In genomic region chr22:36506637-36507517, GRCh38 we compare ENCODE assay signal across 1 cellular context.
A peak's percentile ranks its signal among the peaks of the same experiment; 100 is the strongest.
TF ChIP-seq lines count a peak whose summit lies in the region.

Gene FOXRED2 (minus strand): TSS chr22:36507040. CDS start chr22:36506422, 618 bp downstream.

TF ChIP-seq in HEK293, 187 proteins besides CTCF, POLR2A, EP300 and RAD21 (continued from another document):
- TF ChIP-seq, protein P1, sequence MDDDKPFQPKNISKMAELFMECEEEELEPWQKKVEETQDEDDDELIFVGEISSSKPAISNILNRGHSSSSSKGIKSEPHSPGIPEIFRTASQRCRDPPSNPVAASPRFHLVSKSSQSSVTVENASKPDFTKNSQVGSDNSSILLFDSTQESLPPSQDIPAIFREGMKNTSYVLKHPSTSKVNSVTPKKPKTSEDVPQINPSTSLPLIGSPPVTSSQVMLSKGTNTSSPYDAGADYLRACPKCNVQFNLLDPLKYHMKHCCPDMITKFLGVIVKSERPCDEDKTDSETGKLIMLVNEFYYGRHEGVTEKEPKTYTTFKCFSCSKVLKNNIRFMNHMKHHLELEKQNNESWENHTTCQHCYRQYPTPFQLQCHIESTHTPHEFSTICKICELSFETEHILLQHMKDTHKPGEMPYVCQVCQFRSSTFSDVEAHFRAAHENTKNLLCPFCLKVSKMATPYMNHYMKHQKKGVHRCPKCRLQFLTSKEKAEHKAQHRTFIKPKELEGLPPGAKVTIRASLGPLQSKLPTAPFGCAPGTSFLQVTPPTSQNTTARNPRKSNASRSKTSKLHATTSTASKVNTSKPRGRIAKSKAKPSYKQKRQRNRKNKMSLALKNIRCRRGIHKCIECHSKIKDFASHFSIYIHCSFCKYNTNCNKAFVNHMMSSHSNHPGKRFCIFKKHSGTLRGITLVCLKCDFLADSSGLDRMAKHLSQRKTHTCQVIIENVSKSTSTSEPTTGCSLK (tag by site-specific recombination; IDR thresholded peaks at IDR 0.05) = no peak
- TF ChIP-seq ZNF24 (tag by site-specific recombination; IDR thresholded peaks at IDR 0.05) (peak; percentile 44; the same call in 1 of the 2 replicates), ZNF639 (tag by site-specific recombination; IDR thresholded peaks at IDR 0.05) (peak; percentile 33; the same call in 1 of the 2 replicates), KLF8 (tag by site-specific recombination; IDR thresholded peaks at IDR 0.05) (peak; percentile 84; the same call in 1 of the 2 replicates), ZBTB10 (tag by site-specific recombination; IDR thresholded peaks at IDR 0.05) (peak; percentile 80; the same call in 1 of the 2 replicates), KLF9 (tag by site-specific recombination; IDR thresholded peaks at IDR 0.05; ENCODE audit: low read depth) (peak; percentile 99), ZNF692 (tag by site-specific recombination; IDR thresholded peaks at IDR 0.05) (peak; percentile 58), ZBTB17 (tag by site-specific recombination; IDR thresholded peaks at IDR 0.05) (peak; percentile 21; the same call in 1 of the 2 replicates), ZBTB6 (tag by site-specific recombination; IDR thresholded peaks at IDR 0.05) (no peak), ZNF211 (tag by site-specific recombination; IDR thresholded peaks at IDR 0.05; ENCODE audit: low read depth) (no peak), ZXDB (tag by site-specific recombination; IDR thresholded peaks at IDR 0.05) (peak; percentile 65), PBX3 (CRISPR knock-in tag; IDR thresholded peaks at IDR 0.05) (peak; percentile 91), SP3 (tag by site-specific recombination; IDR thresholded peaks at IDR 0.05) (peak; percentile 87), ZNF600 (tag by site-specific recombination; IDR thresholded peaks at IDR 0.05) (peak; percentile 50), ZNF785 (tag by site-specific recombination; IDR thresholded peaks at IDR 0.05) (no peak), ZNF629 (tag by site-specific recombination; IDR thresholded peaks at IDR 0.05) (no peak; the same call in 1 of the 2 replicates), KLF1 (tag by site-specific recombination; IDR thresholded peaks at IDR 0.05) (peak; percentile 77), ZBTB48 (tag by site-specific recombination; IDR thresholded peaks at IDR 0.05) (peak; percentile 54; the same call in 1 of the 2 replicates), ZSCAN5A (tag by site-specific recombination; IDR thresholded peaks at IDR 0.05) (0 out of 2 replicates have a peak, but pooled peaks have one; percentile 32), ZNF654 (tag by site-specific recombination; IDR thresholded peaks at IDR 0.05; ENCODE audit: low read depth) (no peak), GLIS2 (tag by site-specific recombination; IDR thresholded peaks at IDR 0.05) (peak; percentile 53; the same call in 1 of the 2 replicates)
- TF ChIP-seq, protein P2, sequence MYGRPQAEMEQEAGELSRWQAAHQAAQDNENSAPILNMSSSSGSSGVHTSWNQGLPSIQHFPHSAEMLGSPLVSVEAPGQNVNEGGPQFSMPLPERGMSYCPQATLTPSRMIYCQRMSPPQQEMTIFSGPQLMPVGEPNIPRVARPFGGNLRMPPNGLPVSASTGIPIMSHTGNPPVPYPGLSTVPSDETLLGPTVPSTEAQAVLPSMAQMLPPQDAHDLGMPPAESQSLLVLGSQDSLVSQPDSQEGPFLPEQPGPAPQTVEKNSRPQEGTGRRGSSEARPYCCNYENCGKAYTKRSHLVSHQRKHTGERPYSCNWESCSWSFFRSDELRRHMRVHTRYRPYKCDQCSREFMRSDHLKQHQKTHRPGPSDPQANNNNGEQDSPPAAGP (tag by site-specific recombination; IDR thresholded peaks at IDR 0.05) = 0 out of 2 replicates have a peak, but pooled peaks have one; percentile 54
- TF ChIP-seq, protein P3, sequence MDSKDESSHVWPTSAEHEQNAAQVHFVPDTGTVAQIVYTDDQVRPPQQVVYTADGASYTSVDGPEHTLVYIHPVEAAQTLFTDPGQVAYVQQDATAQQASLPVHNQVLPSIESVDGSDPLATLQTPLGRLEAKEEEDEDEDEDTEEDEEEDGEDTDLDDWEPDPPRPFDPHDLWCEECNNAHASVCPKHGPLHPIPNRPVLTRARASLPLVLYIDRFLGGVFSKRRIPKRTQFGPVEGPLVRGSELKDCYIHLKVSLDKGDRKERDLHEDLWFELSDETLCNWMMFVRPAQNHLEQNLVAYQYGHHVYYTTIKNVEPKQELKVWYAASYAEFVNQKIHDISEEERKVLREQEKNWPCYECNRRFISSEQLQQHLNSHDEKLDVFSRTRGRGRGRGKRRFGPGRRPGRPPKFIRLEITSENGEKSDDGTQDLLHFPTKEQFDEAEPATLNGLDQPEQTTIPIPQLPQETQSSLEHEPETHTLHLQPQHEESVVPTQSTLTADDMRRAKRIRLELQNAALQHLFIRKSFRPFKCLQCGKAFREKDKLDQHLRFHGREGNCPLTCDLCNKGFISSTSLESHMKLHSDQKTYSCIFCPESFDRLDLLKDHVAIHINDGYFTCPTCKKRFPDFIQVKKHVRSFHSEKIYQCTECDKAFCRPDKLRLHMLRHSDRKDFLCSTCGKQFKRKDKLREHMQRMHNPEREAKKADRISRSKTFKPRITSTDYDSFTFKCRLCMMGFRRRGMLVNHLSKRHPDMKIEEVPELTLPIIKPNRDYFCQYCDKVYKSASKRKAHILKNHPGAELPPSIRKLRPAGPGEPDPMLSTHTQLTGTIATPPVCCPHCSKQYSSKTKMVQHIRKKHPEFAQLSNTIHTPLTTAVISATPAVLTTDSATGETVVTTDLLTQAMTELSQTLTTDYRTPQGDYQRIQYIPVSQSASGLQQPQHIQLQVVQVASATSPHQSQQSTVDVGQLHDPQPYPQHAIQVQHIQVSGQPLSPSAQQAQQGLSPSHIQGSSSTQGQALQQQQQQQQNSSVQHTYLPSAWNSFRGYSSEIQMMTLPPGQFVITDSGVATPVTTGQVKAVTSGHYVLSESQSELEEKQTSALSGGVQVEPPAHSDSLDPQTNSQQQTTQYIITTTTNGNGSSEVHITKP (tag by site-specific recombination; IDR thresholded peaks at IDR 0.05) = peak; percentile 99
